Comparison of ENCODE assay signal across 1 cellular context in the genomic region with DNA sequence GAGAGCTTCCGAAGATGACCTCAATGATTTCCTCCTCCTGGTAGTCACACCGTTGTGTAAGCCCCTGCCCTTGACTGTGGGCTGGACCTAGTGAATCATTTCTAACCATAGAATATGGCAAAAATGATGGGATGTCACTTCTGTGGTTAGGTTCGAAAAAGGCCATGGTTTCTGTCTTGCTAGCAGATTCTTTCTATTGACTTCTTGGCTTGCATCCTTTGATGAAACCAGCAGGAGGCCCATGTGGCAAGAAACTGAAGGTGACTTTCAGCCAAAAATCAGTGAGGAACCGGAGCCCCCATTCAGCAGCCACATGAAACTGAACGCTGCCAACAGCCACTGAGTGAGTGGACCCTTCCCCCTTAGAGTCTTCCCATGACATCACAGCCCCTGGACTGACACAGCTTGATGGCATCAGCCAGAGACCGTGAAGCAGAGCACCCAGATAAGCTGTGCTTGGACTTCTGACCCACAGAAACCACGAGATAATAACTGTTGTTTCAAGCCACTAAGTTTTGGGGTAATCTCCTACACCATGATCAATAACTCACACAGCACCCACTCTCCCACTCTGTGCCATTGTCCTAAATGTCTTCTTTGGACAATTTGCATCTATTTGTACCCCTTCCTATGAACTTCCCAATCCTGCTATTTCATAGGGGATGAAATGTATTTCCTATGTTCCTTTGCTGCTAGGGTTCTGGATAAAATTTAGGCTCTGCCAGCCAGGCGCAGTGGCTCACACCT.
TF ChIP-seq lines count a peak whose summit lies in the region.

No MANE protein-coding gene starts in this region.

TF ChIP-seq in GM12878, 131 proteins besides CTCF, POLR2A, EP300 and RAD21 (continued from another document):
- TF ChIP-seq CUX1 (IDR thresholded peaks at IDR 0.05; ENCODE audit: insufficient replicate concordance, low read depth, low read length) (no peak), MTA3 (IDR thresholded peaks at IDR 0.05; ENCODE audit: borderline replicate concordance, low read length) (peak; percentile 79), PKNOX1 (IDR thresholded peaks at IDR 0.05) (peak; percentile 60; the same call in 1 of the 2 replicates), RUNX3 (IDR thresholded peaks at IDR 0.05; ENCODE audit: low read length) (peak; percentile 98), EZH2 (IDR thresholded peaks at IDR 0.05; ENCODE audit: borderline replicate concordance, control insufficient read depth, low read depth, low read length) (no peak), MYC (IDR thresholded peaks at IDR 0.05; ENCODE audit: insufficient read depth, insufficient read length, insufficient replicate concordance, low read length, severe bottlenecking) (no peak), ZNF24 (IDR thresholded peaks at IDR 0.05) (peak; percentile 62; the same call in 1 of the 2 replicates), CREB1 (IDR thresholded peaks at IDR 0.05; ENCODE audit: low read depth) (peak; percentile 51; the same call in 1 of the 2 replicates), CEBPB (IDR thresholded peaks at IDR 0.05; ENCODE audit: borderline replicate concordance in 1 of 2, low read depth in 2 of 2, low read length in 2 of 2) (0 out of 4 replicates have a peak, but pooled peaks of 1 of the 2 experiments have one; percentile 75), CBFB (IDR thresholded peaks at IDR 0.05; ENCODE audit: low read depth) (peak; percentile 86), E2F8 (IDR thresholded peaks at IDR 0.05; ENCODE audit: low read depth, partially characterized antibody) (no peak), PBX3 (IDR thresholded peaks at IDR 0.05; ENCODE audit: insufficient replicate concordance, low read depth, low read length) (peak; percentile 28), BCL11A (IDR thresholded peaks at IDR 0.05; ENCODE audit: low read depth, low read length) (peak; percentile 37; the same call in 1 of the 2 replicates), RBBP5 (conservative IDR thresholded peaks at IDR 0.05) (no peak), NFIC (IDR thresholded peaks at IDR 0.05; ENCODE audit: low read depth, low read length) (peak; percentile 83), SIX5 (IDR thresholded peaks at IDR 0.05; ENCODE audit: low read depth, low read length, severe bottlenecking) (peak; percentile 13)
- TF ChIP-seq, protein P1, sequence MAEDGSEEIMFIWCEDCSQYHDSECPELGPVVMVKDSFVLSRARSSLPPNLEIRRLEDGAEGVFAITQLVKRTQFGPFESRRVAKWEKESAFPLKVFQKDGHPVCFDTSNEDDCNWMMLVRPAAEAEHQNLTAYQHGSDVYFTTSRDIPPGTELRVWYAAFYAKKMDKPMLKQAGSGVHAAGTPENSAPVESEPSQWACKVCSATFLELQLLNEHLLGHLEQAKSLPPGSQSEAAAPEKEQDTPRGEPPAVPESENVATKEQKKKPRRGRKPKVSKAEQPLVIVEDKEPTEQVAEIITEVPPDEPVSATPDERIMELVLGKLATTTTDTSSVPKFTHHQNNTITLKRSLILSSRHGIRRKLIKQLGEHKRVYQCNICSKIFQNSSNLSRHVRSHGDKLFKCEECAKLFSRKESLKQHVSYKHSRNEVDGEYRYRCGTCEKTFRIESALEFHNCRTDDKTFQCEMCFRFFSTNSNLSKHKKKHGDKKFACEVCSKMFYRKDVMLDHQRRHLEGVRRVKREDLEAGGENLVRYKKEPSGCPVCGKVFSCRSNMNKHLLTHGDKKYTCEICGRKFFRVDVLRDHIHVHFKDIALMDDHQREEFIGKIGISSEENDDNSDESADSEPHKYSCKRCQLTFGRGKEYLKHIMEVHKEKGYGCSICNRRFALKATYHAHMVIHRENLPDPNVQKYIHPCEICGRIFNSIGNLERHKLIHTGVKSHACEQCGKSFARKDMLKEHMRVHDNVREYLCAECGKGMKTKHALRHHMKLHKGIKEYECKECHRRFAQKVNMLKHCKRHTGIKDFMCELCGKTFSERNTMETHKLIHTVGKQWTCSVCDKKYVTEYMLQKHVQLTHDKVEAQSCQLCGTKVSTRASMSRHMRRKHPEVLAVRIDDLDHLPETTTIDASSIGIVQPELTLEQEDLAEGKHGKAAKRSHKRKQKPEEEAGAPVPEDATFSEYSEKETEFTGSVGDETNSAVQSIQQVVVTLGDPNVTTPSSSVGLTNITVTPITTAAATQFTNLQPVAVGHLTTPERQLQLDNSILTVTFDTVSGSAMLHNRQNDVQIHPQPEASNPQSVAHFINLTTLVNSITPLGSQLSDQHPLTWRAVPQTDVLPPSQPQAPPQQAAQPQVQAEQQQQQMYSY (CRISPR knock-in tag; IDR thresholded peaks at IDR 0.05) = no peak
- TF ChIP-seq, protein P2, sequence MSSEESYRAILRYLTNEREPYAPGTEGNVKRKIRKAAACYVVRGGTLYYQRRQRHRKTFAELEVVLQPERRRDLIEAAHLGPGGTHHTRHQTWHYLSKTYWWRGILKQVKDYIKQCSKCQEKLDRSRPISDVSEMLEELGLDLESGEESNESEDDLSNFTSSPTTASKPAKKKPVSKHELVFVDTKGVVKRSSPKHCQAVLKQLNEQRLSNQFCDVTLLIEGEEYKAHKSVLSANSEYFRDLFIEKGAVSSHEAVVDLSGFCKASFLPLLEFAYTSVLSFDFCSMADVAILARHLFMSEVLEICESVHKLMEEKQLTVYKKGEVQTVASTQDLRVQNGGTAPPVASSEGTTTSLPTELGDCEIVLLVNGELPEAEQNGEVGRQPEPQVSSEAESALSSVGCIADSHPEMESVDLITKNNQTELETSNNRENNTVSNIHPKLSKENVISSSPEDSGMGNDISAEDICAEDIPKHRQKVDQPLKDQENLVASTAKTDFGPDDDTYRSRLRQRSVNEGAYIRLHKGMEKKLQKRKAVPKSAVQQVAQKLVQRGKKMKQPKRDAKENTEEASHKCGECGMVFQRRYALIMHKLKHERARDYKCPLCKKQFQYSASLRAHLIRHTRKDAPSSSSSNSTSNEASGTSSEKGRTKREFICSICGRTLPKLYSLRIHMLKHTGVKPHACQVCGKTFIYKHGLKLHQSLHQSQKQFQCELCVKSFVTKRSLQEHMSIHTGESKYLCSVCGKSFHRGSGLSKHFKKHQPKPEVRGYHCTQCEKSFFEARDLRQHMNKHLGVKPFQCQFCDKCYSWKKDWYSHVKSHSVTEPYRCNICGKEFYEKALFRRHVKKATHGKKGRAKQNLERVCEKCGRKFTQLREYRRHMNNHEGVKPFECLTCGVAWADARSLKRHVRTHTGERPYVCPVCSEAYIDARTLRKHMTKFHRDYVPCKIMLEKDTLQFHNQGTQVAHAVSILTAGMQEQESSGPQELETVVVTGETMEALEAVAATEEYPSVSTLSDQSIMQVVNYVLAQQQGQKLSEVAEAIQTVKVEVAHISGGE (CRISPR knock-in tag; IDR thresholded peaks at IDR 0.05) = no peak
